Comparison of ENCODE assay signal across 22 cellular contexts in the genomic region with DNA sequence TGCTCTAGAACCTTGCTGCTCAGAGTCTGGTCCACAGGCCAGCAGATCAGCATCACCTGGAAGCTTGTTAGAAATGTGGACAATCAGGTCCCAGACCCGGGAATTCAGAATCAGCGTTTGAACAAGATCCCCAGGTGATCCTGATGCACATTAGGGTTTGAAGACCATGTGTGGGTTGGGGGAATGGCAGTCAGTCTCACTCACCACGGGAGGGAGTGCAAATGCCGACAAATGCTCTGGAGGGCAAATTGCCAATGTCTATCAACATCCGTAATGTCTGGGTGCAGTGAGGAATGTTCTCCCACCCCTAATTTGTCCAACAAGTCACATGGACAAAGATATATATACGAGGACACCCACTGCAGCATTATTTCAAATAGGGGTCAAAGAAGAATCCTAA. TPM values are rescaled to one million over a fixed set of nuclear protein-coding genes. Genes with fewer than 3 reads are reported as not detected.
DNase-seq lines count a peak whose midpoint lies in the region; ATAC-seq and TF ChIP-seq lines count a peak whose summit lies in the region.
"Had no signal": no experiment of that assay in that cellular context is flagged by ENCODE, and none has a peak within 500 bp of the region (broad histone marks: within the 10 kb centered on the region; RNA-seq: fewer than 3 reads in every experiment).

No MANE protein-coding gene starts in this region.

- no peaks in the 10 kb centered on the region for H3K9me3 ChIP-seq in A673 (ENCODE audit: low read depth, low read length, poor library complexity, severe bottlenecking)
- no peaks in the 10 kb centered on the region for H3K9me3 ChIP-seq in CD4-positive, alpha-beta T cell (ENCODE audit: control insufficient read depth, low read length)

- peaks cover 80% of the 10 kb centered on the region for H3K4me1 Mint-ChIP-seq in CD4-positive, alpha-beta T cell (ENCODE audit: low read depth)
- H3K4me1 Mint-ChIP-seq in activated B cell treated with CpG ODN at 0.5 μM for 24 hours, result peaks cover 93% of the 10 kb centered on the region

- no peak overlapping the region for H3K4me3 Mint-ChIP-seq in CD4-positive, alpha-beta T cell
- no peak overlapping the region for H3K4me3 Mint-ChIP-seq in activated B cell treated with CpG ODN at 0.5 μM for 24 hours
- H3K4me3 Mint-ChIP-seq: activated naive CD8-positive, alpha-beta T cell treated with anti-CD3 and anti-CD28 coated beads, Interleukin-2, amount 10 ng/mL, durations not matched to agents 7 days and 5 days; activated T-cell treated with anti-CD3 and anti-CD28 coated beads, Interleukin-2, amount 50 U/mL, for 72 hours; GM23338 had no signal

- H3K4me1 ChIP-seq in A673 (ENCODE audit: insufficient read depth, low read length, poor library complexity, severe bottlenecking), result no peaks in the 10 kb centered on the region

- H3K27ac ChIP-seq in A673 (ENCODE audit: low read depth, low read length, poor library complexity, severe bottlenecking), result no peak overlapping the region
- H3K27ac ChIP-seq in CD4-positive, alpha-beta T cell (ENCODE audit: low read depth, low read length), result no peak overlapping the region
- H3K27ac ChIP-seq: hepatocyte had no signal

- no TSS peak for BruUV-seq in A673 (replicated peaks; lab: Mats Ljungman, UMichigan)

- no peaks in the 10 kb centered on the region for H3K27me3 Mint-ChIP-seq in CD4-positive, alpha-beta T cell
- H3K27me3 Mint-ChIP-seq in activated B cell treated with CpG ODN at 0.5 μM for 24 hours, result no peaks in the 10 kb centered on the region
- H3K27me3 Mint-ChIP-seq: activated naive CD8-positive, alpha-beta T cell treated with anti-CD3 and anti-CD28 coated beads, Interleukin-2, amount 10 ng/mL, durations not matched to agents 7 days and 5 days had no signal

- H3K4me3 ChIP-seq in A673 (ENCODE audit: low read depth, low read length, poor library complexity, severe bottlenecking), result no peak overlapping the region
- H3K4me3 ChIP-seq: GM23338, hepatocyte had no signal

- intact Hi-C loops in A673 (cut with micrococcal nuclease; ENCODE audit: unreplicated experiment), result no loop called here
- intact Hi-C loops in CD4-positive, alpha-beta T cell (cut with DNase I, micrococcal nuclease), result no loop called here
- intact Hi-C loops in activated B cell treated with CpG ODN at 0.5 μM for 24 hours (cut with micrococcal nuclease), result no loop called here

- ATAC-seq in CD4-positive, alpha-beta T cell (ENCODE audit: poor library complexity), result no peak
- ATAC-seq in activated B cell treated with CpG ODN at 0.5 μM for 24 hours (ENCODE audit: low read depth) (no peak), HG03280 (IDR thresholded peaks at IDR 0.05; ENCODE audit: unreplicated experiment) (no peak), GM21528 (IDR thresholded peaks at IDR 0.05; ENCODE audit: low FRiP score, unreplicated experiment) (no peak)
- ATAC-seq: activated CD4-positive, CD25-positive, alpha-beta regulatory T cell treated with anti-CD3 and anti-CD28 coated beads, Interleukin-2, amount 50 U/mL, for 24 hours; activated T-cell treated with anti-CD3 and anti-CD28 coated beads, Interleukin-2, amount 50 U/mL, for 72 hours; GM23338; left ventricle myocardium superior; SK-N-SH treated with all-trans-retinoic acid at 6 μM for 48 hours had no signal

- peak overlapping the region; percentile 19 for H3K27ac Mint-ChIP-seq in CD4-positive, alpha-beta T cell
- H3K27ac Mint-ChIP-seq in activated B cell treated with CpG ODN at 0.5 μM for 24 hours, result peak overlapping the region; percentile 87
- H3K27ac Mint-ChIP-seq: activated naive CD8-positive, alpha-beta T cell treated with anti-CD3 and anti-CD28 coated beads, Interleukin-2, amount 10 ng/mL, durations not matched to agents 7 days and 5 days; activated T-cell treated with anti-CD3 and anti-CD28 coated beads, Interleukin-2, amount 50 U/mL, for 72 hours; GM23338 had no signal

- peak; percentile 33 for TF ChIP-seq CTCF in A673 (conservative IDR thresholded peaks at IDR 0.05; ENCODE audit: low read depth, low read length)
- no peak for TF ChIP-seq CTCF in CD4-positive, alpha-beta T cell (IDR thresholded peaks at IDR 0.05)
- no peak for TF ChIP-seq CTCF in activated B cell treated with CpG ODN at 0.5 μM for 24 hours (IDR thresholded peaks at IDR 0.05)

- no peaks in the 10 kb centered on the region for H3K9me3 Mint-ChIP-seq in CD4-positive, alpha-beta T cell
- no peaks in the 10 kb centered on the region for H3K9me3 Mint-ChIP-seq in activated B cell treated with CpG ODN at 0.5 μM for 24 hours
- H3K9me3 Mint-ChIP-seq: activated naive CD8-positive, alpha-beta T cell treated with anti-CD3 and anti-CD28 coated beads, Interleukin-2, amount 10 ng/mL, durations not matched to agents 7 days and 5 days; activated T-cell treated with anti-CD3 and anti-CD28 coated beads, Interleukin-2, amount 50 U/mL, for 72 hours; GM23338 had no signal

- peak; percentile 52 for DNase-seq in A673 (ENCODE audit: low spot score)
- no peak for DNase-seq in CD4-positive, alpha-beta T cell
- DNase-seq in activated B cell treated with CpG ODN at 0.5 μM for 24 hours, result peak; percentile 4
- DNase-seq in mesenteric fat pad (ENCODE audit: low spot score), result peak; percentile 11
- no peak for DNase-seq in AG08396 (ENCODE audit: low spot score)
- DNase-seq in NCI-H2171 treated with DMSO at 0.1 percent for 48 hours (lab: John Stamatoyannopoulos, UW), result no peak
- DNase-seq: activated CD8-positive, alpha-beta memory T cell treated with anti-CD3 and anti-CD28 coated beads for 24 hours; activated naive CD8-positive, alpha-beta T cell treated with anti-CD3 and anti-CD28 coated beads, Interleukin-2, amount 10 ng/mL, durations not matched to agents 7 days and 5 days; activated T-cell treated with anti-CD3 and anti-CD28 coated beads, Interleukin-2, amount 50 U/mL, for 72 hours; effector CD8-positive, alpha-beta T cell; left ventricle myocardium superior; NCI-H1092; NCI-H2081 treated with DMSO at 0.1 percent for 48 hours; NCI-H510A treated with DMSO at 0.1 percent for 48 hours; small intestine; stimulated activated naive CD4-positive, alpha-beta T cell had no signal

- no peaks in the 10 kb centered on the region for H3K36me3 ChIP-seq in A673 (ENCODE audit: insufficient read depth, low read length, poor library complexity, severe bottlenecking)

- peaks cover 66% of the 10 kb centered on the region for H3K36me3 Mint-ChIP-seq in CD4-positive, alpha-beta T cell (ENCODE audit: low read depth)
- H3K36me3 Mint-ChIP-seq in activated B cell treated with CpG ODN at 0.5 μM for 24 hours (ENCODE audit: low read depth), result peaks cover 53% of the 10 kb centered on the region

- CTCF ChIA-PET in A673 (lab: Charles Lee), result no interaction called here
- CTCF ChIA-PET in CD4-positive, alpha-beta T cell (lab: Charles Lee), result interaction anchor here (1.2 kb wide), 1 partner anchor 41 kb away, joined by 3 read pairs; no protein-coding TSS in a partner anchor
- CTCF ChIA-PET in activated B cell treated with CpG ODN at 0.5 μM for 24 hours (lab: Charles Lee), result no interaction called here

- POLR2A ChIA-PET in A673 (lab: Charles Lee; ENCODE audit: low non-redundant PET) (no interaction called here), activated B cell treated with CpG ODN at 0.5 μM for 24 hours (lab: Charles Lee) (interaction anchor here (0.6 to 2.7 kb wide), 4 partner anchors 12 to 34 kb away, joined by 3 to 16 read pairs (median 6); partner anchors contain the start of gene INPP5D)
- POLR2A ChIA-PET in CD4-positive, alpha-beta T cell (lab: Charles Lee), result no interaction called here

- H3K27me3 ChIP-seq in A673 (replicated peaks; ENCODE audit: insufficient read depth, low read depth, low read length, poor library complexity), result peaks cover 3% of the 10 kb centered on the region
- no peaks in the 10 kb centered on the region for H3K27me3 ChIP-seq in CD4-positive, alpha-beta T cell (ENCODE audit: control insufficient read depth, insufficient read depth, low read length)
- H3K27me3 ChIP-seq: hepatocyte had no signal

RNA-seq across cellular contexts. Expression of gene INPP5D, which starts 34.5 kb away (rescaled TPM):
- 2.3 and 3.0 TPM in 2 replicates for total RNA-seq in A673 (2021)
- 100 to 1,000 TPM; 141 to 154 TPM for total RNA-seq in CD4-positive, alpha-beta T cell
- 247 and 275 TPM in 2 replicates for total RNA-seq in activated B cell treated with CpG ODN at 0.5 μM for 24 hours
- 28.8 TPM for total RNA-seq in mesenteric fat pad

Comparison
In these comparisons a context has a peak if more than half of its experiments do, and no peak if none do; other contexts are left out.
1. DNase-seq: peak in A673 (single experiment), activated B cell treated with CpG ODN at 0.5 μM for 24 hours (single experiment) and mesenteric fat pad (single experiment); none in CD4-positive, alpha-beta T cell (0 of 10), AG08396 (single experiment) and NCI-H2171 treated with DMSO at 0.1 percent for 48 hours (single experiment).